8 cellular contexts compared by ENCODE assay signal in genomic region chr6:25359191-25359861, GRCh38.
DNase-seq lines count a peak whose midpoint lies in the region; ATAC-seq, FAIRE-seq and TF ChIP-seq lines count a peak whose summit lies in the region.

No MANE protein-coding gene starts in this region.

- CTCF ChIA-PET in activated CD8-positive, alpha-beta T cell treated with anti-CD3 and anti-CD28 coated beads for 36 hours (lab: Charles Lee) = interaction anchor here (1.2 to 1.5 kb wide), 2 partner anchors 36 to 132 kb away, joined by 3 read pairs; no protein-coding TSS in a partner anchor

- peak overlapping the region; percentile 62 to 75 for H3K27ac ChIP-seq in right atrium auricular region
- peak overlapping the region in 4 of 5 donors; percentile 35 to 68 (median 50) for H3K27ac ChIP-seq in stomach
- H3K27ac ChIP-seq in SJCRH30 = no peak overlapping the region

- 45 to 64% (median 57%) methylated on average over 6 of the region's 6 CpGs for WGBS in stomach, 5 donors

- H3K4me3 Mint-ChIP-seq in activated CD8-positive, alpha-beta T cell treated with anti-CD3 and anti-CD28 coated beads for 36 hours = no peak overlapping the region

- H3K36me3 ChIP-seq in adipocyte (ENCODE audit: control insufficient read depth, insufficient read depth, low read length, severe bottlenecking) = no peaks in the 10 kb centered on the region
- no peaks in the 10 kb centered on the region for H3K36me3 ChIP-seq in right atrium auricular region
- H3K36me3 ChIP-seq in stomach = no peaks in the 10 kb centered on the region
- no peaks in the 10 kb centered on the region for H3K36me3 ChIP-seq in SJCRH30

- peak overlapping the region; percentile 76 for H3K9ac ChIP-seq in adipocyte (ENCODE audit: low read length)

- peak; percentile 30 for DNase-seq in H54 (ENCODE audit: insufficient read length, low spot score)
- DNase-seq in adipocyte (ENCODE audit: low read depth) = peak; percentile 87
- peak; percentile 75 for DNase-seq in right atrium auricular region (ENCODE audit: low spot score)
- DNase-seq in stomach = no peak
- DNase-seq in activated CD8-positive, alpha-beta T cell treated with anti-CD3 and anti-CD28 coated beads for 36 hours = no peak
- DNase-seq in SJCRH30 = no peak

- no peak overlapping the region for H3K27ac Mint-ChIP-seq in activated CD8-positive, alpha-beta T cell treated with anti-CD3 and anti-CD28 coated beads for 36 hours

- H3K27me3 ChIP-seq in adipocyte (replicated peaks; ENCODE audit: control insufficient read depth, insufficient read depth, low read length) (no peaks in the 10 kb centered on the region), right atrium auricular region (no peaks in the 10 kb centered on the region), stomach (no peaks in the 10 kb centered on the region), SJCRH30 (no peaks in the 10 kb centered on the region)

- H3K4me3 ChIP-seq in adipocyte (ENCODE audit: low read length) (peak overlapping the region; percentile 39), right atrium auricular region (no peak overlapping the region), stomach (no peak overlapping the region), SJCRH30 (no peak overlapping the region)

- H3K36me3 Mint-ChIP-seq in activated CD8-positive, alpha-beta T cell treated with anti-CD3 and anti-CD28 coated beads for 36 hours (ENCODE audit: low read depth) = no peaks in the 10 kb centered on the region

- H3K9me3 Mint-ChIP-seq in activated CD8-positive, alpha-beta T cell treated with anti-CD3 and anti-CD28 coated beads for 36 hours = no peaks in the 10 kb centered on the region

- H3K27me3 Mint-ChIP-seq in activated CD8-positive, alpha-beta T cell treated with anti-CD3 and anti-CD28 coated beads for 36 hours = no peaks in the 10 kb centered on the region

- peak; percentile 72 for FAIRE-seq in H54 (lab: Jason Lieb, UNC)

- H3K9me3 ChIP-seq in adipocyte (ENCODE audit: control insufficient read depth, low read length) = no peaks in the 10 kb centered on the region
- no peaks in the 10 kb centered on the region for H3K9me3 ChIP-seq in right atrium auricular region
- H3K9me3 ChIP-seq in stomach = no peaks in the 10 kb centered on the region
- no peaks in the 10 kb centered on the region for H3K9me3 ChIP-seq in SJCRH30 (replicated peaks)

- H3K4me1 ChIP-seq in adipocyte (ENCODE audit: control insufficient read depth, insufficient read depth, low read length) (peaks cover 55% of the 10 kb centered on the region), right atrium auricular region (peaks cover 0 to 29% of the 10 kb centered on the region in 2 donors), stomach (peaks cover 0 to 24% (median 3%) of the 10 kb centered on the region in 4 donors), SJCRH30 (no peaks in the 10 kb centered on the region)

- TF ChIP-seq EP300 in stomach (IDR thresholded peaks at IDR 0.05) = no peak

- ATAC-seq in GM19455 (IDR thresholded peaks at IDR 0.05; ENCODE audit: unreplicated experiment) = no peak
- ATAC-seq in activated CD8-positive, alpha-beta T cell treated with anti-CD3 and anti-CD28 coated beads for 36 hours = no peak
- no peak for ATAC-seq in HG03378 (IDR thresholded peaks at IDR 0.05; ENCODE audit: unreplicated experiment)

- TF ChIP-seq CTCF in right atrium auricular region (IDR thresholded peaks at IDR 0.05) (no peak), stomach (IDR thresholded peaks at IDR 0.05) (no peak)
- no peak for TF ChIP-seq CTCF in activated CD8-positive, alpha-beta T cell treated with anti-CD3 and anti-CD28 coated beads for 36 hours (IDR thresholded peaks at IDR 0.05)

- intact Hi-C loops in stomach (cut with DNase I; ENCODE audit: low total_unique reads) = no loop called here
- intact Hi-C loops in activated CD8-positive, alpha-beta T cell treated with anti-CD3 and anti-CD28 coated beads for 36 hours (cut with micrococcal nuclease) = no loop called here

- TF ChIP-seq POLR2A in H54 (IDR thresholded peaks at IDR 0.05; ENCODE audit: low read depth, low read length) = no peak
- no peak for TF ChIP-seq POLR2A in stomach (IDR thresholded peaks at IDR 0.05)

- POLR2A ChIA-PET in activated CD8-positive, alpha-beta T cell treated with anti-CD3 and anti-CD28 coated beads for 36 hours (lab: Charles Lee) = no interaction called here

- H3K4me1 Mint-ChIP-seq in activated CD8-positive, alpha-beta T cell treated with anti-CD3 and anti-CD28 coated beads for 36 hours (ENCODE audit: low read depth) = peaks cover 12% of the 10 kb centered on the region

Comparison
In these comparisons a context has a peak if more than half of its experiments do, and no peak if none do; other contexts are left out.
1. DNase-seq: peak in H54 (single experiment), adipocyte (single experiment) and right atrium auricular region (single experiment); none in stomach (single experiment), activated CD8-positive, alpha-beta T cell treated with anti-CD3 and anti-CD28 coated beads for 36 hours (single experiment) and SJCRH30 (0 of 2).